8 cellular contexts compared by ENCODE assay signal in genomic region chr14:23352506-23353432, GRCh38. TPM values are rescaled to one million over a fixed set of nuclear protein-coding genes. Genes with fewer than 3 reads are reported as not detected.
A peak's percentile ranks its signal among the peaks of the same experiment; 100 is the strongest.
DNase-seq lines count a peak whose midpoint lies in the region; ATAC-seq and TF ChIP-seq lines count a peak whose summit lies in the region.

SLC22A17 (minus strand) TSS chr14:23352887.

- H3K36me3 Mint-ChIP-seq in endodermal cell (ENCODE audit: low read depth), result peaks cover 24% of the 10 kb centered on the region

- H3K4me1 ChIP-seq in endodermal cell (ENCODE audit: control insufficient read depth, insufficient read depth, low read length), result no peaks in the 10 kb centered on the region

- 1 to 3% methylated on average over 23 to 42 of the region's 42 CpGs for WGBS in endodermal cell (ENCODE audit: insufficient coverage in 1 of 2, insufficient read length in 1 of 2), 2 experiments

- H3K27me3 ChIP-seq in endodermal cell (ENCODE audit: control insufficient read depth, insufficient read depth, low read length, poor library complexity, severe bottlenecking), result peaks cover 8% of the 10 kb centered on the region

- H3K9me3 Mint-ChIP-seq in endodermal cell, result peaks cover 1% of the 10 kb centered on the region

- peak within 1 kb of the TSS; percentile 41 for H3K9ac ChIP-seq in endodermal cell (ENCODE audit: extremely low read depth, low read length, poor library complexity, severe bottlenecking)

- DNase-seq in EH (ENCODE audit: low read depth) (peak; percentile 92), NCI-H2227 treated with DMSO at 0.1 percent for 48 hours (lab: John Stamatoyannopoulos, UW) (peak; percentile 86), endodermal cell (peak; percentile 93), lung microvascular endothelial cell (ENCODE audit: low read depth in 2 of 2) (peak; percentile 12 to 54)
- peak; percentile 12 to 13 for DNase-seq in activated CD8-positive, alpha-beta memory T cell treated with anti-CD3 and anti-CD28 coated beads for 4 hours (ENCODE audit: low read depth in 2 of 2)
- DNase-seq in stimulated activated CD4-positive, alpha-beta T cell treated with anti-CD3 and anti-CD28 coated beads, Interleukin-4, amount 100 ng/mL, for 24 hours, result peak; percentile 56

- peaks cover 15% of the 10 kb centered on the region for H3K36me3 ChIP-seq in endodermal cell (ENCODE audit: control insufficient read depth, insufficient read depth, low read length)

- H3K27me3 Mint-ChIP-seq in endodermal cell (ENCODE audit: insufficient read depth), result peaks cover 46% of the 10 kb centered on the region

- ATAC-seq in HG02588 (IDR thresholded peaks at IDR 0.05; ENCODE audit: unreplicated experiment) (no peak), GM18868 (IDR thresholded peaks at IDR 0.05; ENCODE audit: unreplicated experiment) (no peak)

- H3K4me1 Mint-ChIP-seq in endodermal cell, result peaks cover 1% of the 10 kb centered on the region

- H3K9me3 ChIP-seq in endodermal cell (ENCODE audit: control insufficient read depth, low read length), result no peaks in the 10 kb centered on the region

- H3K27ac ChIP-seq in endodermal cell (ENCODE audit: low read depth, low read length), result peak within 1 kb of the TSS; percentile 79

- H3K27ac Mint-ChIP-seq in endodermal cell, result peak within 1 kb of the TSS; percentile 16

- peak within 1 kb of the TSS; percentile 81 for H3K4me3 ChIP-seq in endodermal cell (ENCODE audit: low read length)

- H3K4me3 Mint-ChIP-seq in endodermal cell, result peak within 1 kb of the TSS; percentile 60

- TF ChIP-seq CTCF in endodermal cell (conservative IDR thresholded peaks at IDR 0.05), result no peak

RNA-seq across cellular contexts. Expression of gene SLC22A17, which starts in this region (rescaled TPM):
- 10 to 100 TPM; 49.9 to 89.0 TPM for total RNA-seq in endodermal cell
- polyA plus RNA-seq in endodermal cell (2013, experiment 1 of 2), result 90.3 TPM
- polyA plus RNA-seq in endodermal cell (2013, experiment 2 of 2), result 82.1 TPM
- total RNA-seq in lung microvascular endothelial cell, result 0.22 and 0.60 TPM in 2 replicates

Comparison
In these comparisons a context has a peak if more than half of its experiments do, and no peak if none do; other contexts are left out.
1. RNA of gene SLC22A17 (total RNA-seq): 49.9 to 89.0 TPM in endodermal cell; 0.22 to 0.60 TPM in lung microvascular endothelial cell; every median in the first group is over 10 times any median in the second.
2. Peak in DNase-seq in lung microvascular endothelial cell; RNA of the gene not detected or under 1 TPM.
3. DNase-seq: peak in every context shown above with its lines; median percentile 93 in endodermal cell; 92 in EH; 86 in NCI-H2227 treated with DMSO at 0.1 percent for 48 hours; 56 in stimulated activated CD4-positive, alpha-beta T cell treated with anti-CD3 and anti-CD28 coated beads, Interleukin-4, amount 100 ng/mL, for 24 hours; 33 in lung microvascular endothelial cell; 12 in activated CD8-positive, alpha-beta memory T cell treated with anti-CD3 and anti-CD28 coated beads for 4 hours.